8 cellular contexts compared by ENCODE assay signal in the genomic region with DNA sequence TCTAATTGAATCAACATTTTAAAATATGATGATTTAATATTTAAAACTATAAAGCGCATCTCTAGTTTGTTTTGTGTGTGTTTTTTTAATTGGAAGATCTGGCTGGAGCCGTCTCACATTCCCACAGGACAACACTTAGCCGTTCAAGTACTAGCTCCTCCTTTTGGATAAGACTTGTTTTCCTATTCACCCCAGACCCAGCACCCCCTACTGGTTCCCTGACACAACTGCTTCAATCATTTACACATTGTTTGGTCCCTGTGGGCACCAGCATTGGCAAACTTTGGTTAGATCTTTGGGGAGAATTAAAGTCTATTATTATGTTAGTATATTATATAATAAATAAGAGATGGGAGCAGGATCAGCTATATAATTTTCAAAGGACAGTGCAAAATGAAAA. TPM values are rescaled to one million over a fixed set of nuclear protein-coding genes. Genes with fewer than 3 reads are reported as not detected.
DNase-seq lines count a peak whose midpoint lies in the region; ATAC-seq and TF ChIP-seq lines count a peak whose summit lies in the region.

No MANE protein-coding gene starts in this region.

- TF ChIP-seq CTCF in GM12865 (IDR thresholded peaks at IDR 0.05; ENCODE audit: insufficient read depth, low read depth, low read length, missing control alignments) (peak; percentile 36), SK-N-SH (IDR thresholded peaks at IDR 0.05) (peak; percentile 44), liver (IDR thresholded peaks at IDR 0.05; ENCODE audit: low read depth, low read length, missing input control) (peak; percentile 27), Peyer's patch (IDR thresholded peaks at IDR 0.05) (peak in 1 of 6 experiments; percentile 13), tibial artery (IDR thresholded peaks at IDR 0.05) (no peak)

- intact Hi-C loops in tibial artery (cut with DNase I; ENCODE audit: low total_unique reads), result loop anchor here (10.0 kb wide), 1 partner anchor 437 kb away; no protein-coding TSS in a partner anchor

- ATAC-seq in HG02852 (IDR thresholded peaks at IDR 0.05; ENCODE audit: unreplicated experiment), result peak; percentile 41
- no peak for ATAC-seq in HG02840 (IDR thresholded peaks at IDR 0.05; ENCODE audit: low FRiP score, unreplicated experiment)

- TF ChIP-seq RAD21 in SK-N-SH (IDR thresholded peaks at IDR 0.05; ENCODE audit: low read length) (no peak), liver (IDR thresholded peaks at IDR 0.05) (peak in 1 of 2 donors; percentile 47)

- CTCF ChIA-PET in SK-N-SH (lab: Yijun Ruan, JAX), result interaction anchor here (1.2 to 1.3 kb wide), 2 partner anchors 24 to 435 kb away, joined by 3 to 7 read pairs; no protein-coding TSS in a partner anchor

- H3K4me2 ChIP-seq in SK-N-SH, result no peak overlapping the region

- no peaks in the 10 kb centered on the region for H4K20me1 ChIP-seq in SK-N-SH (ENCODE audit: insufficient read depth)

- no peak for TF ChIP-seq POLR2A in Peyer's patch (IDR thresholded peaks at IDR 0.05)

- H3K9me2 ChIP-seq in SK-N-SH, result no peaks in the 10 kb centered on the region

- no peaks in the 10 kb centered on the region for H3K9me3 ChIP-seq in SK-N-SH
- H3K9me3 ChIP-seq in liver (ENCODE audit: control insufficient read depth in 4 of 4, low read length in 3 of 4), result no peaks in the 10 kb centered on the region
- no peaks in the 10 kb centered on the region for H3K9me3 ChIP-seq in Peyer's patch
- H3K9me3 ChIP-seq in tibial artery, result no peaks in the 10 kb centered on the region

- POLR2A ChIA-PET in SK-N-SH (lab: Yijun Ruan, JAX), result no interaction called here

- no peak overlapping the region for H2AFZ ChIP-seq in SK-N-SH (ENCODE audit: low read depth)

- H3K4me3 ChIP-seq in GM12865 (ENCODE audit: low read depth, low read length) (no peak overlapping the region), SK-N-SH (ENCODE audit: low read depth in 2 of 2, low read length in 1 of 2) (no peak overlapping the region), liver (ENCODE audit: low read depth in 1 of 3, low read length in 3 of 3) (no peak overlapping the region), Peyer's patch (no peak overlapping the region), tibial artery (no peak overlapping the region)

- H3K9ac ChIP-seq in SK-N-SH, result no peak overlapping the region
- no peak overlapping the region for H3K9ac ChIP-seq in liver (ENCODE audit: low read depth in 1 of 2, low read length in 2 of 2)

- H3K4me1 ChIP-seq in SK-N-SH (ENCODE audit: control insufficient read depth in 1 of 2, insufficient read depth in 2 of 2, low read depth in 1 of 2, low read length in 1 of 2), result no peaks in the 10 kb centered on the region; a peak in 1 of 4 replicates
- peaks cover 0 to 2% (median 0%) of the 10 kb centered on the region in 4 donors for H3K4me1 ChIP-seq in liver (ENCODE audit: control insufficient read depth in 4 of 4, insufficient read depth in 4 of 4, low read length in 3 of 4)
- H3K4me1 ChIP-seq in Peyer's patch, result no peaks in the 10 kb centered on the region
- H3K4me1 ChIP-seq in tibial artery, result no peaks in the 10 kb centered on the region

- TF ChIP-seq EP300 in SK-N-SH (IDR thresholded peaks at IDR 0.05; ENCODE audit: borderline replicate concordance in 1 of 2, low read depth in 1 of 2, low read length in 1 of 2), result no peak

- H3K79me2 ChIP-seq in SK-N-SH (ENCODE audit: insufficient read depth), result no peaks in the 10 kb centered on the region

- H3K27ac ChIP-seq in SK-N-SH (ENCODE audit: low read depth in 2 of 2, low read length in 1 of 2) (no peak overlapping the region), liver (ENCODE audit: low read depth in 1 of 2, low read length in 2 of 2) (no peak overlapping the region), Peyer's patch (no peak overlapping the region), tibial artery (no peak overlapping the region)

- 90% methylated on average over 3 of the region's 3 CpGs for WGBS in SK-N-SH (ENCODE audit: low lambda C conversion rate)
- WGBS in liver, result 83% methylated on average over 3 of the region's 3 CpGs

- H3K36me3 ChIP-seq in SK-N-SH (replicated peaks in 1 of 2; ENCODE audit: control insufficient read depth in 1 of 2, insufficient read depth in 2 of 2, low read length in 1 of 2) (peaks cover 18 to 22% of the 10 kb centered on the region in 2 experiments), liver (ENCODE audit: control insufficient read depth in 4 of 4, insufficient read depth in 3 of 4, low read depth in 1 of 4, low read length in 3 of 4) (peaks cover 3 to 14% (median 8%) of the 10 kb centered on the region in 4 donors), Peyer's patch (peaks cover 0 to 2% (median 0%) of the 10 kb centered on the region in 3 donors), tibial artery (peaks cover 0 to 16% (median 12%) of the 10 kb centered on the region in 3 donors)

- no peaks in the 10 kb centered on the region for H3F3A ChIP-seq in SK-N-SH (replicated peaks; ENCODE audit: insufficient read depth)

- peak; percentile 46 for DNase-seq in GM12865 (ENCODE audit: low read depth)
- no peak for DNase-seq in SK-N-SH
- no peak for DNase-seq in germinal center (ENCODE audit: low spot score)
- no peak for DNase-seq in Peyer's patch
- no peak for DNase-seq in tibial artery

- H3K27me3 ChIP-seq in SK-N-SH (ENCODE audit: insufficient read depth) (no peaks in the 10 kb centered on the region), liver (ENCODE audit: control insufficient read depth in 4 of 4, insufficient read depth in 4 of 4, low read length in 3 of 4) (no peaks in the 10 kb centered on the region), Peyer's patch (no peaks in the 10 kb centered on the region), tibial artery (no peaks in the 10 kb centered on the region)

TF ChIP-seq in SK-N-SH, 30 proteins besides CTCF, POLR2A, EP300 and RAD21 (continues in another document):
- TF ChIP-seq FOSL2 (IDR thresholded peaks at IDR 0.05; ENCODE audit: borderline replicate concordance, low read depth), result no peak
- TF ChIP-seq NFIC (IDR thresholded peaks at IDR 0.05; ENCODE audit: borderline replicate concordance), result no peak
- TF ChIP-seq CHD2 (IDR thresholded peaks at IDR 0.05; ENCODE audit: low read length, partially characterized antibody), result no peak
- TF ChIP-seq POLR2AphosphoS5 (IDR thresholded peaks at IDR 0.05; ENCODE audit: low read depth, low read length), result no peak
- TF ChIP-seq, protein P1, sequence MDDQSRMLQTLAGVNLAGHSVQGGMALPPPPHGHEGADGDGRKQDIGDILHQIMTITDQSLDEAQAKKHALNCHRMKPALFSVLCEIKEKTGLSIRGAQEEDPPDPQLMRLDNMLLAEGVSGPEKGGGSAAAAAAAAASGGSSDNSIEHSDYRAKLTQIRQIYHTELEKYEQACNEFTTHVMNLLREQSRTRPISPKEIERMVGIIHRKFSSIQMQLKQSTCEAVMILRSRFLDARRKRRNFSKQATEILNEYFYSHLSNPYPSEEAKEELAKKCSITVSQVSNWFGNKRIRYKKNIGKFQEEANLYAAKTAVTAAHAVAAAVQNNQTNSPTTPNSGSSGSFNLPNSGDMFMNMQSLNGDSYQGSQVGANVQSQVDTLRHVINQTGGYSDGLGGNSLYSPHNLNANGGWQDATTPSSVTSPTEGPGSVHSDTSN (IDR thresholded peaks at IDR 0.05), result no peak
- TF ChIP-seq MEF2A (IDR thresholded peaks at IDR 0.05; ENCODE audit: borderline replicate concordance, low read depth), result no peak
- no peak for TF ChIP-seq NRF1 (IDR thresholded peaks at IDR 0.05; ENCODE audit: low read depth, low read length)
- TF ChIP-seq GATA2 (CRISPR knock-in tag; IDR thresholded peaks at IDR 0.05), result no peak

TF ChIP-seq in liver, 16 proteins besides CTCF, POLR2A, EP300 and RAD21 (continues in another document):
- no peak for TF ChIP-seq RXRA (IDR thresholded peaks at IDR 0.05)
- TF ChIP-seq FOXA1 (IDR thresholded peaks at IDR 0.05), result no peak
- no peak for TF ChIP-seq EGR1 (IDR thresholded peaks at IDR 0.05; ENCODE audit: low read depth in 2 of 2)
- TF ChIP-seq GABPA (IDR thresholded peaks at IDR 0.05 in 1 of 2, conservative IDR thresholded peaks at IDR 0.05 in 1 of 2), result no peak
- TF ChIP-seq HNF4G (IDR thresholded peaks at IDR 0.05), result no peak
- no peak for TF ChIP-seq TAF1 (conservative IDR thresholded peaks at IDR 0.05)
- TF ChIP-seq, protein P2, sequence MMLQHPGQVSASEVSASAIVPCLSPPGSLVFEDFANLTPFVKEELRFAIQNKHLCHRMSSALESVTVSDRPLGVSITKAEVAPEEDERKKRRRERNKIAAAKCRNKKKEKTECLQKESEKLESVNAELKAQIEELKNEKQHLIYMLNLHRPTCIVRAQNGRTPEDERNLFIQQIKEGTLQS (IDR thresholded peaks at IDR 0.05), result no peak
- no peak for TF ChIP-seq YY1 (IDR thresholded peaks at IDR 0.05)
- no peak for TF ChIP-seq JUND (IDR thresholded peaks at IDR 0.05)
- TF ChIP-seq, protein P3, sequence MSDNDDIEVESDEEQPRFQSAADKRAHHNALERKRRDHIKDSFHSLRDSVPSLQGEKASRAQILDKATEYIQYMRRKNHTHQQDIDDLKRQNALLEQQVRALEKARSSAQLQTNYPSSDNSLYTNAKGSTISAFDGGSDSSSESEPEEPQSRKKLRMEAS (IDR thresholded peaks at IDR 0.05), result no peak
- TF ChIP-seq NR2F2 (IDR thresholded peaks at IDR 0.05), result no peak
- TF ChIP-seq FOXA2 (IDR thresholded peaks at IDR 0.05), result no peak
- no peak for TF ChIP-seq HNF4A (conservative IDR thresholded peaks at IDR 0.05)

RNA-seq across cellular contexts. Expression of a gene that starts 34.5 kb away (rescaled TPM):
- polyA plus RNA-seq in SK-N-SH (2012; rRNA removed), result 9.2 and 12.0 TPM in 2 replicates
- polyA plus RNA-seq in SK-N-SH (2012; cell fraction: cytosol; rRNA removed), result 15.3 and 18.9 TPM in 2 replicates
- polyA plus RNA-seq in SK-N-SH (2012; cell fraction: nucleus; rRNA removed), result 5.6 and 10.0 TPM in 2 replicates
- 1 to 10 TPM; 7.8 to 8.7 TPM for total RNA-seq in liver
- polyA plus RNA-seq in liver, result 10 to 100 TPM in 1 of 2 donors, 1 to 10 TPM in 1; 6.2 to 13.1 TPM
- 10 to 100 TPM in 1 of 4 donors, 1 to 10 TPM in 3; 2.7 to 12.4 (median 4.9) TPM for total RNA-seq in Peyer's patch

RNA-seq across cellular contexts. Expression of a gene that starts 34.6 kb away (rescaled TPM):
- polyA plus RNA-seq in SK-N-SH (2012; rRNA removed), result 57.2 and 81.9 TPM in 2 replicates
- polyA plus RNA-seq in SK-N-SH (2012; cell fraction: cytosol; rRNA removed), result 76.0 and 85.5 TPM in 2 replicates
- polyA plus RNA-seq in SK-N-SH (2012; cell fraction: nucleus; rRNA removed), result 23.1 and 68.0 TPM in 2 replicates
- total RNA-seq in liver, result 100 to 1,000 TPM; 104 to 183 TPM
- 100 to 1,000 TPM; 123 to 139 TPM for polyA plus RNA-seq in liver
- total RNA-seq in Peyer's patch, result 10 to 100 TPM; 28.9 to 86.5 (median 47.3) TPM

Comparison
In these comparisons a context has a peak if more than half of its experiments do, and no peak if none do; other contexts are left out.
1. CTCF ChIP-seq: peak in GM12865 (single experiment), SK-N-SH (single experiment) and liver (single experiment); none in tibial artery (0 of 2).